In the genomic region with DNA sequence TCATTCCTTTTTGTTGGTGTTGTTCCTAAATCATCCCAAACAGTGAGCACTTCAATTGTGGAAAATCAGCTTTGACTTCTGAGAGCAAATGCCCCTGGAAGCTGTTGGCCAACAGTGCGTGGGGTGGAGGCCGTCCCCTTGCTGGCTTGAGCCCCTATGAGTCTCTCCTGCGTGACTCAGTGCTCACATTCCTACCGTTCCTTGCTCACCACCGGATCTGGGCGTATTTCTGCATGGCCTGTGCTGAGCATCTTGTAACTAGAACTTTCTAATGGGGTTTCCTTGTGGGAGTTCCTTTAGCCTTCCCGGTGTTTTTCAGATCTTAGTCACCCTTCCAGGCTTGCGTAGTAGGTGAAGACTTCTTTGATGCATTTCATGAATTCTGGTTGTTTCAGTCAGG, we compare ENCODE assay signal across 15 cellular contexts. TPM values are rescaled to one million over a fixed set of nuclear protein-coding genes. Genes with fewer than 3 reads are reported as not detected.
DNase-seq lines count a peak whose midpoint lies in the region; ATAC-seq and TF ChIP-seq lines count a peak whose summit lies in the region.
"Had no signal": no experiment of that assay in that cellular context is flagged by ENCODE, and none has a peak within 500 bp of the region (broad histone marks: within the 10 kb centered on the region; RNA-seq: fewer than 3 reads in every experiment).

No MANE protein-coding gene starts in this region.

- DNase-seq in A172 (ENCODE audit: low spot score) (peak; percentile 71), HPDE6-E6E7 (ENCODE audit: extremely low spot score) (peak; percentile 94), astrocyte of the spinal cord (ENCODE audit: low read depth, low spot score) (peak; percentile 96), kidney glomerular epithelial cell (lab: John Stamatoyannopoulos, UW) (peak; percentile 95), NOMO-1 treated with DMSO at 0.1 percent for 48 hours (lab: John Stamatoyannopoulos, UW; ENCODE audit: unreplicated experiment) (no peak), NCI-H524 treated with DMSO at 0.1 percent for 48 hours (lab: John Stamatoyannopoulos, UW) (no peak)
- DNase-seq in activated CD4-positive, alpha-beta T cell treated with anti-CD3 and anti-CD28 coated beads, Interleukin-2, amount 50 U/mL, for 48 hours: no peak
- DNase-seq: BE2C; central memory CD4-positive, alpha-beta T cell; naive B cell; NCI-H524; T-helper 1 cell had no signal

- no peak overlapping the region for H3K4me3 ChIP-seq in astrocyte of the spinal cord (ENCODE audit: low read depth, low read length)
- H3K4me3 ChIP-seq: hepatocyte had no signal

- ATAC-seq in GM18511 (IDR thresholded peaks at IDR 0.05; ENCODE audit: unreplicated experiment): no peak

- in situ Hi-C loops in astrocyte of the spinal cord (cut with HindIII; ENCODE audit: low sequenced_read_pairs): no loop called here

- TF ChIP-seq CTCF in astrocyte of the spinal cord (IDR thresholded peaks at IDR 0.05; ENCODE audit: low read depth, low read length): no peak

RNA-seq across cellular contexts. Expression of a gene that starts 7.2 kb away (rescaled TPM):
- not detected in 2 replicates for total RNA-seq in A172 (2014; rRNA removed; shearing (Covaris generic))
- total RNA-seq: hepatocyte, temporal lobe had no signal

RNA-seq across cellular contexts. Expression of a gene that starts 14.7 kb away (rescaled TPM):
- total RNA-seq in A172 (2014; rRNA removed; shearing (Covaris generic)): 0.78 and 1.2 TPM in 2 replicates

RNA-seq across cellular contexts. Expression of a gene that starts 50.6 kb away (rescaled TPM):
- total RNA-seq in A172 (2014; rRNA removed; shearing (Covaris generic)): not detected in 2 replicates
- total RNA-seq: temporal lobe had no signal

Comparison
In these comparisons a context has a peak if more than half of its experiments do, and no peak if none do; other contexts are left out.
1. DNase-seq: peak in A172 (single experiment), HPDE6-E6E7 (single experiment), astrocyte of the spinal cord (single experiment) and kidney glomerular epithelial cell (single experiment); none in activated CD4-positive, alpha-beta T cell treated with anti-CD3 and anti-CD28 coated beads, Interleukin-2, amount 50 U/mL, for 48 hours (0 of 2), NOMO-1 treated with DMSO at 0.1 percent for 48 hours (single experiment) and NCI-H524 treated with DMSO at 0.1 percent for 48 hours (single experiment).